In genomic region chr22:17232406-17232805, GRCh38 we compare ENCODE assay signal across 25 cellular contexts. TPM values are rescaled to one million over a fixed set of nuclear protein-coding genes. Genes with fewer than 3 reads are reported as not detected.
DNase-seq lines count a peak whose midpoint lies in the region; ATAC-seq and TF ChIP-seq lines count a peak whose summit lies in the region.
"Had no signal": no experiment of that assay in that cellular context is flagged by ENCODE, and none has a peak within 500 bp of the region (broad histone marks: within the 10 kb centered on the region; RNA-seq: fewer than 3 reads in every experiment).

No MANE protein-coding gene starts in this region.

- TF ChIP-seq CTCF in CD14-positive monocyte (IDR thresholded peaks at IDR 0.05) = no peak
- TF ChIP-seq CTCF in Loucy (conservative IDR thresholded peaks at IDR 0.05; ENCODE audit: low read length) = no peak
- no peak for TF ChIP-seq CTCF in endodermal cell (conservative IDR thresholded peaks at IDR 0.05)

- H3K9me2 ChIP-seq in Loucy (replicated peaks; ENCODE audit: low read depth, low read length) = no peaks in the 10 kb centered on the region

- H3K27me3 ChIP-seq in Loucy (ENCODE audit: insufficient read depth, low read length, poor library complexity, severe bottlenecking) (no peaks in the 10 kb centered on the region), endodermal cell (ENCODE audit: control insufficient read depth, insufficient read depth, low read length, poor library complexity, severe bottlenecking) (no peaks in the 10 kb centered on the region)
- H3K27me3 ChIP-seq: neutrophil, SJSA1 had no signal

- H3K4me1 Mint-ChIP-seq in CD14-positive monocyte (peaks cover 56% of the 10 kb centered on the region), endodermal cell (peaks cover 21% of the 10 kb centered on the region)

- H3K4me3 ChIP-seq in Loucy (ENCODE audit: low read length, poor library complexity, severe bottlenecking) (no peak overlapping the region), endodermal cell (ENCODE audit: low read length) (no peak overlapping the region)
- H3K4me3 ChIP-seq: breast epithelium, lower lobe of right lung, SJSA1 had no signal

- H3K9ac ChIP-seq in Loucy (ENCODE audit: low read depth, low read length, poor library complexity, severe bottlenecking) (no peak overlapping the region), endodermal cell (ENCODE audit: extremely low read depth, low read length, poor library complexity, severe bottlenecking) (no peak overlapping the region)

- H3K9me3 ChIP-seq in Loucy (ENCODE audit: insufficient read depth, low read depth, low read length) = no peaks in the 10 kb centered on the region
- no peaks in the 10 kb centered on the region for H3K9me3 ChIP-seq in endodermal cell (ENCODE audit: control insufficient read depth, low read length)
- H3K9me3 ChIP-seq: breast epithelium, lower lobe of right lung, neutrophil, SJSA1 had no signal

- peaks cover 0 to 4% (median 0%) of the 10 kb centered on the region in 7 donors for H3K9me3 Mint-ChIP-seq in CD14-positive monocyte
- no peaks in the 10 kb centered on the region for H3K9me3 Mint-ChIP-seq in endodermal cell

- H3K27ac Mint-ChIP-seq in CD14-positive monocyte = peak overlapping the region in 3 of 7 donors; percentile 59 to 68 (median 62)
- no peak overlapping the region for H3K27ac Mint-ChIP-seq in endodermal cell
- H3K27ac Mint-ChIP-seq: T-helper 17 cell had no signal

- ATAC-seq in GM21390 (IDR thresholded peaks at IDR 0.05; ENCODE audit: unreplicated experiment) (no peak), GM19455 (IDR thresholded peaks at IDR 0.05; ENCODE audit: unreplicated experiment) (no peak)
- ATAC-seq: lower lobe of right lung, PC-3, T-helper 17 cell had no signal

- no peaks in the 10 kb centered on the region for H3K79me2 ChIP-seq in Loucy (ENCODE audit: insufficient read depth, low read length)

- H3K27ac ChIP-seq in endodermal cell (ENCODE audit: low read depth, low read length) = no peak overlapping the region
- H3K27ac ChIP-seq: breast epithelium, HL-60, lower lobe of right lung, neutrophil, SJSA1, VCaP had no signal

- H3K36me3 Mint-ChIP-seq in CD14-positive monocyte (peaks cover 3 to 8% of the 10 kb centered on the region in 2 donors), endodermal cell (ENCODE audit: low read depth) (no peaks in the 10 kb centered on the region)

- no peaks in the 10 kb centered on the region for H3K36me3 ChIP-seq in Loucy (ENCODE audit: insufficient read depth, low read length)
- no peaks in the 10 kb centered on the region for H3K36me3 ChIP-seq in endodermal cell (ENCODE audit: control insufficient read depth, insufficient read depth, low read length)
- H3K36me3 ChIP-seq: breast epithelium, lower lobe of right lung, neutrophil, SJSA1 had no signal

- no peaks in the 10 kb centered on the region for H4K20me1 ChIP-seq in Loucy (ENCODE audit: insufficient read depth, low read length, poor library complexity, severe bottlenecking)

- H3F3A ChIP-seq in Loucy (ENCODE audit: low read depth) = no peaks in the 10 kb centered on the region

- peak overlapping the region; percentile 75 for H2AFZ ChIP-seq in Loucy (ENCODE audit: low read length)

- H3K4me3 Mint-ChIP-seq in CD14-positive monocyte = no peak overlapping the region
- no peak overlapping the region for H3K4me3 Mint-ChIP-seq in endodermal cell
- H3K4me3 Mint-ChIP-seq: T-helper 17 cell had no signal

- intact Hi-C loops in CD14-positive monocyte (cut with micrococcal nuclease) = no loop called here

- no peak overlapping the region for H3K4me2 ChIP-seq in Loucy (ENCODE audit: low read depth, low read length, poor library complexity, severe bottlenecking)

- WGBS in endodermal cell (ENCODE audit: insufficient coverage in 1 of 2, insufficient read length in 1 of 2), 2 experiments = 76 to 77% methylated on average over 11 to 16 of the region's 16 CpGs

- H3K4me1 ChIP-seq in Loucy (ENCODE audit: insufficient read depth, low read length, poor library complexity, severe bottlenecking) (peaks cover 15% of the 10 kb centered on the region), endodermal cell (ENCODE audit: control insufficient read depth, insufficient read depth, low read length) (no peaks in the 10 kb centered on the region)
- H3K4me1 ChIP-seq: breast epithelium, SJSA1 had no signal

- DNase-seq in CD14-positive monocyte (ENCODE audit: low spot score) (peak; percentile 13), NCI-H748 (lab: John Stamatoyannopoulos, UW; ENCODE audit: unreplicated experiment) (peak; percentile 59), endodermal cell (peak; percentile 63), SK-N-DZ (ENCODE audit: low spot score) (no peak)
- no peak for DNase-seq in stimulated activated CD4-positive, alpha-beta T cell treated with anti-CD3 and anti-CD28 coated beads, Interleukin-4, amount 100 ng/mL, for 24 hours
- DNase-seq: activated CD8-positive, alpha-beta memory T cell treated with anti-CD3 and anti-CD28 coated beads, Interleukin-2, amount 50 U/mL, for 48 hours; activated effector memory CD4-positive, alpha-beta T cell treated with Interleukin-2 at 50 U/mL for 16 hours; Calu3; dermis blood vessel endothelial cell; head of caudate nucleus; lower lobe of right lung; MM.1S; NCI-H526 treated with DMSO at 0.1 percent for 48 hours; PC-3; retina; stimulated activated CD4-positive, alpha-beta T cell treated with anti-CD3 and anti-CD28 coated beads, Interleukin-4, amount 100 ng/mL, for 4 hours; T-helper 17 cell had no signal

- H3K27me3 Mint-ChIP-seq in CD14-positive monocyte (ENCODE audit: low read depth in 3 of 3) (peaks cover 0 to 1% (median 0%) of the 10 kb centered on the region in 3 donors), endodermal cell (ENCODE audit: insufficient read depth) (no peaks in the 10 kb centered on the region)
- H3K27me3 Mint-ChIP-seq: T-helper 17 cell had no signal

RNA-seq across cellular contexts. Expression of gene ADA2, which starts 13.2 kb away (rescaled TPM):
- polyA plus RNA-seq in CD14-positive monocyte = 100 to 1,000 TPM; 336 to 553 TPM
- 10 to 100 TPM; 57.6 to 86.8 TPM for total RNA-seq in endodermal cell
- polyA plus RNA-seq in endodermal cell (2013, experiment 1 of 2) = 14.5 TPM
- 12.1 TPM for polyA plus RNA-seq in endodermal cell (2013, experiment 2 of 2)
- 0.66 and 1.1 TPM in 2 replicates for polyA plus RNA-seq in SK-N-DZ (2014; cell fraction: cytosol; rRNA removed)
- polyA plus RNA-seq in SK-N-DZ (2014; cell fraction: nucleus; rRNA removed) = 0.11 and 0.15 TPM in 2 replicates
- total RNA-seq: Calu3, PC-3, SJSA1 had no signal

Comparison
In these comparisons a context has a peak if more than half of its experiments do, and no peak if none do; other contexts are left out.
1. DNase-seq: peak in CD14-positive monocyte (single experiment), NCI-H748 (single experiment) and endodermal cell (single experiment); none in SK-N-DZ (single experiment) and stimulated activated CD4-positive, alpha-beta T cell treated with anti-CD3 and anti-CD28 coated beads, Interleukin-4, amount 100 ng/mL, for 24 hours (single experiment).